ENCODE assay signal across 8 cellular contexts in the genomic region with DNA sequence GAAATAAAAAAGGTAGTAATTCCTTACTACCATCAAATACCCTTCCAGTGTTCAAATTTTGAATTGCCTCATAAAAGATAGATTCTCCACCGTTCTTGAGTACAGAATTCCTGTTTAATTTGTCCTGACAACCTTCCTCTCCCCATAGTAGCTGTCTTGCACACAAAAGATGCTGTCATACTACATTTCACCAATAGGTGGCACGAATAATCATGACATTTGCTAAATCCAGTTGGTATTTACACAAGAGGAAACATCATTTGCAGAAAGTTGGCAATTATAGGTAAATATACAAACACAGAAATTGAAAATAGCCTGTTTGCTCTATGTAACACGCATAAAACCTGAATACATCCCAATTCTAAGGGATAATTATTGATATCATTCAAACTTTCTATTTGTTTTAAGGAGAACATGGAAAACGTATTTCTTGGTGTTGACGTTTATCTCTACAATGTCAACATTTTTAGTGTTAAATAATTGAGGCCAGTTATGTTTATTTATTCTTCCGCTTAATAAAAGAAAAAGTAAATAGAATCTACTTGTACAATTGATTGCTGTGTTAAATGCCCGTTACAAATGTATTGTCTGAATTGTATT. TPM values are rescaled to one million over a fixed set of nuclear protein-coding genes. Genes with fewer than 3 reads are reported as not detected.
DNase-seq lines count a peak whose midpoint lies in the region; ATAC-seq and TF ChIP-seq lines count a peak whose summit lies in the region.

No MANE protein-coding gene starts in this region.

- H3K36me3 Mint-ChIP-seq in WTC11: peaks cover 6% of the 10 kb centered on the region

- H4K20me1 ChIP-seq in hepatocyte (ENCODE audit: insufficient read depth, poor library complexity, severe bottlenecking): no peaks in the 10 kb centered on the region

- no peak overlapping the region for H3K4me2 ChIP-seq in hepatocyte

- H3K9me3 ChIP-seq in hepatocyte (ENCODE audit: low read depth) (no peaks in the 10 kb centered on the region), transverse colon (no peaks in the 10 kb centered on the region)

- peak; percentile 44 for ATAC-seq in WTC11
- ATAC-seq in GM19023 (IDR thresholded peaks at IDR 0.05; ENCODE audit: unreplicated experiment): no peak

- H3K9me2 ChIP-seq in hepatocyte (replicated peaks; ENCODE audit: insufficient read depth): no peaks in the 10 kb centered on the region

- TF ChIP-seq EP300 in transverse colon (IDR thresholded peaks at IDR 0.05; ENCODE audit: low read depth): no peak

- no peaks in the 10 kb centered on the region for H3K36me3 ChIP-seq in hepatocyte (replicated peaks; ENCODE audit: insufficient read depth, low read depth)
- no peaks in the 10 kb centered on the region for H3K36me3 ChIP-seq in transverse colon

- H3K9me3 Mint-ChIP-seq in WTC11: peaks cover 36% of the 10 kb centered on the region

- H3K27me3 Mint-ChIP-seq in WTC11 (ENCODE audit: low read depth): peaks cover 7% of the 10 kb centered on the region

- H3K4me1 ChIP-seq in hepatocyte (ENCODE audit: insufficient read depth) (no peaks in the 10 kb centered on the region), transverse colon (peaks cover 0 to 16% (median 3%) of the 10 kb centered on the region in 4 donors)

- H2AFZ ChIP-seq in hepatocyte: no peak overlapping the region

- no peaks in the 10 kb centered on the region for H3K79me2 ChIP-seq in hepatocyte

- H3K27me3 ChIP-seq in hepatocyte: no peaks in the 10 kb centered on the region
- no peaks in the 10 kb centered on the region for H3K27me3 ChIP-seq in transverse colon

- H3K27ac Mint-ChIP-seq in WTC11: no peak overlapping the region

- in situ Hi-C loops in transverse colon (cut with MboI; ENCODE audit: low pct_ligation_motif_present in 1 of 4, low pct_unique_long_range_greater_than_20kb in 1 of 4, low sequenced_read_pairs in 3 of 4): no loop called here

- POLR2A ChIA-PET in WTC11 (lab: Charles Lee): interaction anchor here (0.6 kb wide), 1 partner anchor 128 kb away, joined by 4 read pairs; no protein-coding TSS in a partner anchor

- DNase-seq in ELR (ENCODE audit: low read depth): peak; percentile 66
- peak; percentile 40 for DNase-seq in H4 (ENCODE audit: low spot score)
- DNase-seq in NCI-H2081 (lab: John Stamatoyannopoulos, UW): peak; percentile 84
- DNase-seq in WTC11 (ENCODE audit: low spot score): no peak
- DNase-seq in hepatocyte (ENCODE audit: low spot score): peak; percentile 66
- DNase-seq in transverse colon: no peak
- DNase-seq in NCI-H187 treated with DMSO at 0.1 percent for 48 hours (lab: John Stamatoyannopoulos, UW): no peak

- TF ChIP-seq CTCF in WTC11 (IDR thresholded peaks at IDR 0.05): peak; percentile 76
- TF ChIP-seq CTCF in hepatocyte (IDR thresholded peaks at IDR 0.05; ENCODE audit: poor library complexity): peak; percentile 57
- peak; percentile 62 to 70 (median 64) for TF ChIP-seq CTCF in transverse colon (IDR thresholded peaks at IDR 0.05)

- no peak for TF ChIP-seq POLR2A in transverse colon (IDR thresholded peaks at IDR 0.05)

- H3K27ac ChIP-seq in hepatocyte: no peak overlapping the region
- no peak overlapping the region for H3K27ac ChIP-seq in transverse colon

- H3K4me1 Mint-ChIP-seq in WTC11: peaks cover 12% of the 10 kb centered on the region

- H3K4me3 ChIP-seq in hepatocyte (no peak overlapping the region), transverse colon (no peak overlapping the region)

- 54% methylated on average over 7 of the region's 7 CpGs for WGBS in hepatocyte (ENCODE audit: low lambda C conversion rate, missing lambda C conversion rate)
- WGBS in transverse colon (ENCODE audit: low coverage in 1 of 2), 2 donors: 43% methylated on average over 7 of the region's 7 CpGs

- no peak overlapping the region for H3K4me3 Mint-ChIP-seq in WTC11

- intact Hi-C loops in transverse colon (cut with DNase I; ENCODE audit: low total_unique reads): loop anchor here (5.0 kb wide), 1 partner anchor 338 kb away; no protein-coding TSS in a partner anchor

- CTCF ChIA-PET in WTC11 (lab: Charles Lee): interaction anchor here (0.6 to 1.4 kb wide), 14 partner anchors 11 to 340 kb away, joined by 3 to 8 read pairs (median 4); a partner anchor contains a TSS

TF ChIP-seq in WTC11, 78 proteins besides CTCF, POLR2A, EP300 and RAD21:
- TF ChIP-seq TEAD4 (CRISPR knock-in tag; IDR thresholded peaks at IDR 0.05) (no peak), ZNF138 (CRISPR knock-in tag; conservative IDR thresholded peaks at IDR 0.05) (no peak), JAZF1 (CRISPR knock-in tag; IDR thresholded peaks at IDR 0.05) (no peak), SMAD4 (CRISPR knock-in tag; IDR thresholded peaks at IDR 0.05) (no peak), NFYB (CRISPR knock-in tag; conservative IDR thresholded peaks at IDR 0.05; ENCODE audit: low read depth) (no peak), HMGA2 (CRISPR knock-in tag; IDR thresholded peaks at IDR 0.05) (no peak)
TF ChIP-seq in WTC11: peak in this region for 0.

RNA-seq across cellular contexts. Expression of a gene that starts 58.3 kb away (rescaled TPM):
- not detected in 2 replicates for total RNA-seq in H4 (2014; rRNA removed; shearing (Covaris generic))
- total RNA-seq in WTC11 (2021): 24.7 to 29.6 TPM (median 29.5 TPM) in 3 replicates
- total RNA-seq in hepatocyte: 0.83 TPM in 1 of 2 replicates, not detected in the other
- polyA plus RNA-seq in hepatocyte: 1.5 and 2.4 TPM in 2 replicates
- not detected for total RNA-seq in transverse colon

Comparison
In these comparisons a context has a peak if more than half of its experiments do, and no peak if none do; other contexts are left out.
1. DNase-seq: peak in ELR (single experiment), H4 (single experiment), NCI-H2081 (2 of 2) and hepatocyte (single experiment); none in WTC11 (single experiment), transverse colon (single experiment) and NCI-H187 treated with DMSO at 0.1 percent for 48 hours (single experiment).
2. RNA of a gene that starts 58.3 kb away (total RNA-seq): 24.7 to 29.6 TPM in WTC11; 0.83 TPM in hepatocyte, not detected in H4 and not detected in transverse colon; every median in the first group is over 10 times any median in the second.
3. Peak in every context shown above with its lines, with median percentiles within 50 percentile points of each other: CTCF ChIP-seq.